1 cellular context compared by ENCODE assay signal in the genomic region with DNA sequence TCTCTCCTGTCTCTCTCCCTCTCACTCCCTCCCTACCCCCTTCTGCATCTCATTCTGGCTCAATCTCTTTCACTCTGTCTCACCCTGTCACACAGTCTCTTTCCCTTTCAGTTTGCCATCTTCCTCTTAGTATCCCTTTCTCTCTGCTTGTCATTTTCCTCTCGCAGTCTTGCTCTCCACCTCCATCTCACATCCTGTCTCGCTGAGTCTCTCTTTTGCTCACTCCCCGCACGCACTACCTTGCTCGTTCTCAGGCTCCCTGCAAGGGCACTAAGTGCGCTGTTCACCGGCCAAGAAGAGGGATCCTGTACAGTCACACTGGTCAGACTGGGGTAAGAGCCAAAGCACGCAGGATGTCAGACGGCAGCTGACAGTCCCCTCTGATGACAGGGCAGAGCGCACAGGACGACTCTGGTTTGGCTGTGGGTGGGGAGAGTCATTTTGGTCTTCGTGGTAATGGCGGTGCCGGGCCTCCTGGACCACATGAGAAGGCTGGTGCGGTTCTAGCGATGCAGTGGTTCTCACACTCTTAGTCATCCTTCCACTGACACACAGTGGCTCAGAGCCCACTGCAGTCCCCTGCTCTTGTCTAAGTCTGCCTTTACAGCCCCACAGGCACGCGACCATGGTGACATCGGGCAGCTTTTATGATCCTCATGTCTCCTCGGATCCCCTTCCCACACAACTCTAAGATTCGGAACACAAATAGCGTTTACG.
TF ChIP-seq lines count a peak whose summit lies in the region.

No MANE protein-coding gene starts in this region.

TF ChIP-seq in K562, 482 proteins besides CTCF, POLR2A, EP300 and RAD21 (continued from another document and continues in another):
- TF ChIP-seq, protein P1, sequence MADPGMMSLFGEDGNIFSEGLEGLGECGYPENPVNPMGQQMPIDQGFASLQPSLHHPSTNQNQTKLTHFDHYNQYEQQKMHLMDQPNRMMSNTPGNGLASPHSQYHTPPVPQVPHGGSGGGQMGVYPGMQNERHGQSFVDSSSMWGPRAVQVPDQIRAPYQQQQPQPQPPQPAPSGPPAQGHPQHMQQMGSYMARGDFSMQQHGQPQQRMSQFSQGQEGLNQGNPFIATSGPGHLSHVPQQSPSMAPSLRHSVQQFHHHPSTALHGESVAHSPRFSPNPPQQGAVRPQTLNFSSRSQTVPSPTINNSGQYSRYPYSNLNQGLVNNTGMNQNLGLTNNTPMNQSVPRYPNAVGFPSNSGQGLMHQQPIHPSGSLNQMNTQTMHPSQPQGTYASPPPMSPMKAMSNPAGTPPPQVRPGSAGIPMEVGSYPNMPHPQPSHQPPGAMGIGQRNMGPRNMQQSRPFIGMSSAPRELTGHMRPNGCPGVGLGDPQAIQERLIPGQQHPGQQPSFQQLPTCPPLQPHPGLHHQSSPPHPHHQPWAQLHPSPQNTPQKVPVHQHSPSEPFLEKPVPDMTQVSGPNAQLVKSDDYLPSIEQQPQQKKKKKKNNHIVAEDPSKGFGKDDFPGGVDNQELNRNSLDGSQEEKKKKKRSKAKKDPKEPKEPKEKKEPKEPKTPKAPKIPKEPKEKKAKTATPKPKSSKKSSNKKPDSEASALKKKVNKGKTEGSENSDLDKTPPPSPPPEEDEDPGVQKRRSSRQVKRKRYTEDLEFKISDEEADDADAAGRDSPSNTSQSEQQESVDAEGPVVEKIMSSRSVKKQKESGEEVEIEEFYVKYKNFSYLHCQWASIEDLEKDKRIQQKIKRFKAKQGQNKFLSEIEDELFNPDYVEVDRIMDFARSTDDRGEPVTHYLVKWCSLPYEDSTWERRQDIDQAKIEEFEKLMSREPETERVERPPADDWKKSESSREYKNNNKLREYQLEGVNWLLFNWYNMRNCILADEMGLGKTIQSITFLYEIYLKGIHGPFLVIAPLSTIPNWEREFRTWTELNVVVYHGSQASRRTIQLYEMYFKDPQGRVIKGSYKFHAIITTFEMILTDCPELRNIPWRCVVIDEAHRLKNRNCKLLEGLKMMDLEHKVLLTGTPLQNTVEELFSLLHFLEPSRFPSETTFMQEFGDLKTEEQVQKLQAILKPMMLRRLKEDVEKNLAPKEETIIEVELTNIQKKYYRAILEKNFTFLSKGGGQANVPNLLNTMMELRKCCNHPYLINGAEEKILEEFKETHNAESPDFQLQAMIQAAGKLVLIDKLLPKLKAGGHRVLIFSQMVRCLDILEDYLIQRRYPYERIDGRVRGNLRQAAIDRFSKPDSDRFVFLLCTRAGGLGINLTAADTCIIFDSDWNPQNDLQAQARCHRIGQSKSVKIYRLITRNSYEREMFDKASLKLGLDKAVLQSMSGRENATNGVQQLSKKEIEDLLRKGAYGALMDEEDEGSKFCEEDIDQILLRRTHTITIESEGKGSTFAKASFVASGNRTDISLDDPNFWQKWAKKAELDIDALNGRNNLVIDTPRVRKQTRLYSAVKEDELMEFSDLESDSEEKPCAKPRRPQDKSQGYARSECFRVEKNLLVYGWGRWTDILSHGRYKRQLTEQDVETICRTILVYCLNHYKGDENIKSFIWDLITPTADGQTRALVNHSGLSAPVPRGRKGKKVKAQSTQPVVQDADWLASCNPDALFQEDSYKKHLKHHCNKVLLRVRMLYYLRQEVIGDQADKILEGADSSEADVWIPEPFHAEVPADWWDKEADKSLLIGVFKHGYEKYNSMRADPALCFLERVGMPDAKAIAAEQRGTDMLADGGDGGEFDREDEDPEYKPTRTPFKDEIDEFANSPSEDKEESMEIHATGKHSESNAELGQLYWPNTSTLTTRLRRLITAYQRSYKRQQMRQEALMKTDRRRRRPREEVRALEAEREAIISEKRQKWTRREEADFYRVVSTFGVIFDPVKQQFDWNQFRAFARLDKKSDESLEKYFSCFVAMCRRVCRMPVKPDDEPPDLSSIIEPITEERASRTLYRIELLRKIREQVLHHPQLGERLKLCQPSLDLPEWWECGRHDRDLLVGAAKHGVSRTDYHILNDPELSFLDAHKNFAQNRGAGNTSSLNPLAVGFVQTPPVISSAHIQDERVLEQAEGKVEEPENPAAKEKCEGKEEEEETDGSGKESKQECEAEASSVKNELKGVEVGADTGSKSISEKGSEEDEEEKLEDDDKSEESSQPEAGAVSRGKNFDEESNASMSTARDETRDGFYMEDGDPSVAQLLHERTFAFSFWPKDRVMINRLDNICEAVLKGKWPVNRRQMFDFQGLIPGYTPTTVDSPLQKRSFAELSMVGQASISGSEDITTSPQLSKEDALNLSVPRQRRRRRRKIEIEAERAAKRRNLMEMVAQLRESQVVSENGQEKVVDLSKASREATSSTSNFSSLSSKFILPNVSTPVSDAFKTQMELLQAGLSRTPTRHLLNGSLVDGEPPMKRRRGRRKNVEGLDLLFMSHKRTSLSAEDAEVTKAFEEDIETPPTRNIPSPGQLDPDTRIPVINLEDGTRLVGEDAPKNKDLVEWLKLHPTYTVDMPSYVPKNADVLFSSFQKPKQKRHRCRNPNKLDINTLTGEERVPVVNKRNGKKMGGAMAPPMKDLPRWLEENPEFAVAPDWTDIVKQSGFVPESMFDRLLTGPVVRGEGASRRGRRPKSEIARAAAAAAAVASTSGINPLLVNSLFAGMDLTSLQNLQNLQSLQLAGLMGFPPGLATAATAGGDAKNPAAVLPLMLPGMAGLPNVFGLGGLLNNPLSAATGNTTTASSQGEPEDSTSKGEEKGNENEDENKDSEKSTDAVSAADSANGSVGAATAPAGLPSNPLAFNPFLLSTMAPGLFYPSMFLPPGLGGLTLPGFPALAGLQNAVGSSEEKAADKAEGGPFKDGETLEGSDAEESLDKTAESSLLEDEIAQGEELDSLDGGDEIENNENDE (IDR thresholded peaks at IDR 0.05; ENCODE audit: low read depth, low read length), result no peak
- TF ChIP-seq ZNF175 (CRISPR knock-in tag; IDR thresholded peaks at IDR 0.05; ENCODE audit: low read depth) (peak; percentile 54; the same call in 1 of the 2 replicates), SETDB1 (IDR thresholded peaks at IDR 0.05; ENCODE audit: low read length) (no peak), HEY1 (CRISPR knock-in tag; IDR thresholded peaks at IDR 0.05; ENCODE audit: borderline replicate concordance) (no peak), TCF7L2 (IDR thresholded peaks at IDR 0.05; ENCODE audit: low read depth, low read length) (no peak), ZSCAN29 (IDR thresholded peaks at IDR 0.05) (no peak), NFE2L1 (tag; IDR thresholded peaks at IDR 0.05; ENCODE audit: borderline replicate concordance, low read depth) (no peak), RBM25 (IDR thresholded peaks at IDR 0.05; ENCODE audit: low read depth, low read length, severe bottlenecking) (no peak), ZNF699 (CRISPR knock-in tag; IDR thresholded peaks at IDR 0.05; ENCODE audit: insufficient replicate concordance) (no peak), BCL6 (CRISPR knock-in tag; IDR thresholded peaks at IDR 0.05) (0 out of 2 replicates have a peak, but pooled peaks have one; percentile 28), SRSF7 (optimal IDR thresholded peaks at IDR 0.05; ENCODE audit: low read depth, low read length) (no peak), NFRKB (IDR thresholded peaks at IDR 0.05; ENCODE audit: low read depth) (peak; percentile 38; the same call in 1 of the 2 replicates), RNF2 (IDR thresholded peaks at IDR 0.05) (peak; percentile 59; the same call in 1 of the 2 replicates), GATAD2B (IDR thresholded peaks at IDR 0.05; ENCODE audit: borderline replicate concordance) (no peak), NR2C1 (IDR thresholded peaks at IDR 0.05) (no peak), NR2C1 (tag; IDR thresholded peaks at IDR 0.05) (no peak), MBD2 (IDR thresholded peaks at IDR 0.05; ENCODE audit: borderline replicate concordance, low read depth) (no peak), HNRNPLL (IDR thresholded peaks at IDR 0.05; ENCODE audit: low read depth, low read length, poor library complexity, severe bottlenecking) (no peak), PURB (CRISPR knock-in tag; IDR thresholded peaks at IDR 0.05; ENCODE audit: low read depth) (no peak), ZNF12 (CRISPR knock-in tag; IDR thresholded peaks at IDR 0.05) (no peak), CBFA2T2 (conservative IDR thresholded peaks at IDR 0.05) (no peak), HSF4 (CRISPR knock-in tag; IDR thresholded peaks at IDR 0.05; ENCODE audit: borderline replicate concordance) (no peak), ZNF445 (CRISPR knock-in tag; IDR thresholded peaks at IDR 0.05; ENCODE audit: low read depth) (no peak), JUND (IDR thresholded peaks at IDR 0.05; ENCODE audit: borderline replicate concordance, low read depth, low read length) (no peak), JUND (tag; IDR thresholded peaks at IDR 0.05; ENCODE audit: borderline replicate concordance, low read depth, low read length) (no peak; the same call in 2 of the 3 replicates), YY1 (IDR thresholded peaks at IDR 0.05; ENCODE audit: borderline replicate concordance in 1 of 3, control insufficient read depth in 1 of 3, extremely low read depth in 1 of 3, insufficient read depth in 3 of 3, insufficient read length in 1 of 3, insufficient replicate concordance in 2 of 3, low read depth in 1 of 3, low read length in 2 of 3) (peak in 1 of 3 experiments; percentile 56), SMARCE1 (IDR thresholded peaks at IDR 0.05) (no peak), PRMT5 (CRISPR knock-in tag; IDR thresholded peaks at IDR 0.05) (no peak), HNRNPUL1 (IDR thresholded peaks at IDR 0.05; ENCODE audit: low read length) (no peak), CBFA2T3 (IDR thresholded peaks at IDR 0.05) (no peak), HDAC8 (tag; IDR thresholded peaks at IDR 0.05) (peak; percentile 58; the same call in 1 of the 2 replicates), ZNF316 (IDR thresholded peaks at IDR 0.05) (no peak), NFIC (IDR thresholded peaks at IDR 0.05) (no peak), ZEB2 (IDR thresholded peaks at IDR 0.05) (no peak), SPI1 (IDR thresholded peaks at IDR 0.05; ENCODE audit: borderline replicate concordance, low read depth, low read length) (no peak), BRD4 (IDR thresholded peaks at IDR 0.05) (no peak), KLF6 (CRISPR knock-in tag; IDR thresholded peaks at IDR 0.05; ENCODE audit: borderline replicate concordance) (peak; percentile 12; the same call in 1 of the 2 replicates), LEF1 (IDR thresholded peaks at IDR 0.05) (no peak), PTBP1 (IDR thresholded peaks at IDR 0.05; ENCODE audit: low read depth, low read length) (no peak), ZNF324 (CRISPR knock-in tag; IDR thresholded peaks at IDR 0.05) (no peak), THRAP3 (IDR thresholded peaks at IDR 0.05; ENCODE audit: borderline replicate concordance) (no peak)
- TF ChIP-seq, protein P2, sequence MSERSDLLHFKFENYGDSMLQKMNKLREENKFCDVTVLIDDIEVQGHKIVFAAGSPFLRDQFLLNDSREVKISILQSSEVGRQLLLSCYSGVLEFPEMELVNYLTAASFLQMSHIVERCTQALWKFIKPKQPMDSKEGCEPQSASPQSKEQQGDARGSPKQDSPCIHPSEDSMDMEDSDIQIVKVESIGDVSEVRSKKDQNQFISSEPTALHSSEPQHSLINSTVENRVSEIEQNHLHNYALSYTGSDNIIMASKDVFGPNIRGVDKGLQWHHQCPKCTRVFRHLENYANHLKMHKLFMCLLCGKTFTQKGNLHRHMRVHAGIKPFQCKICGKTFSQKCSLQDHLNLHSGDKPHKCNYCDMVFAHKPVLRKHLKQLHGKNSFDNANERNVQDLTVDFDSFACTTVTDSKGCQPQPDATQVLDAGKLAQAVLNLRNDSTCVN (CRISPR knock-in tag; IDR thresholded peaks at IDR 0.05), result no peak; the same call in 1 of the 2 replicates
- TF ChIP-seq, protein P3, sequence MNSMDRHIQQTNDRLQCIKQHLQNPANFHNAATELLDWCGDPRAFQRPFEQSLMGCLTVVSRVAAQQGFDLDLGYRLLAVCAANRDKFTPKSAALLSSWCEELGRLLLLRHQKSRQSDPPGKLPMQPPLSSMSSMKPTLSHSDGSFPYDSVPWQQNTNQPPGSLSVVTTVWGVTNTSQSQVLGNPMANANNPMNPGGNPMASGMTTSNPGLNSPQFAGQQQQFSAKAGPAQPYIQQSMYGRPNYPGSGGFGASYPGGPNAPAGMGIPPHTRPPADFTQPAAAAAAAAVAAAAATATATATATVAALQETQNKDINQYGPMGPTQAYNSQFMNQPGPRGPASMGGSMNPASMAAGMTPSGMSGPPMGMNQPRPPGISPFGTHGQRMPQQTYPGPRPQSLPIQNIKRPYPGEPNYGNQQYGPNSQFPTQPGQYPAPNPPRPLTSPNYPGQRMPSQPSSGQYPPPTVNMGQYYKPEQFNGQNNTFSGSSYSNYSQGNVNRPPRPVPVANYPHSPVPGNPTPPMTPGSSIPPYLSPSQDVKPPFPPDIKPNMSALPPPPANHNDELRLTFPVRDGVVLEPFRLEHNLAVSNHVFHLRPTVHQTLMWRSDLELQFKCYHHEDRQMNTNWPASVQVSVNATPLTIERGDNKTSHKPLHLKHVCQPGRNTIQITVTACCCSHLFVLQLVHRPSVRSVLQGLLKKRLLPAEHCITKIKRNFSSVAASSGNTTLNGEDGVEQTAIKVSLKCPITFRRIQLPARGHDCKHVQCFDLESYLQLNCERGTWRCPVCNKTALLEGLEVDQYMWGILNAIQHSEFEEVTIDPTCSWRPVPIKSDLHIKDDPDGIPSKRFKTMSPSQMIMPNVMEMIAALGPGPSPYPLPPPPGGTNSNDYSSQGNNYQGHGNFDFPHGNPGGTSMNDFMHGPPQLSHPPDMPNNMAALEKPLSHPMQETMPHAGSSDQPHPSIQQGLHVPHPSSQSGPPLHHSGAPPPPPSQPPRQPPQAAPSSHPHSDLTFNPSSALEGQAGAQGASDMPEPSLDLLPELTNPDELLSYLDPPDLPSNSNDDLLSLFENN (IDR thresholded peaks at IDR 0.05; ENCODE audit: low read depth in 2 of 2, low read length in 2 of 2), result no peak
- TF ChIP-seq, protein P4, sequence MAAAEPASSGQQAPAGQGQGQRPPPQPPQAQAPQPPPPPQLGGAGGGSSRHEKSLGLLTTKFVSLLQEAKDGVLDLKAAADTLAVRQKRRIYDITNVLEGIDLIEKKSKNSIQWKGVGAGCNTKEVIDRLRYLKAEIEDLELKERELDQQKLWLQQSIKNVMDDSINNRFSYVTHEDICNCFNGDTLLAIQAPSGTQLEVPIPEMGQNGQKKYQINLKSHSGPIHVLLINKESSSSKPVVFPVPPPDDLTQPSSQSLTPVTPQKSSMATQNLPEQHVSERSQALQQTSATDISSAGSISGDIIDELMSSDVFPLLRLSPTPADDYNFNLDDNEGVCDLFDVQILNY (CRISPR knock-in tag; IDR thresholded peaks at IDR 0.05), result no peak
- TF ChIP-seq, protein P5, sequence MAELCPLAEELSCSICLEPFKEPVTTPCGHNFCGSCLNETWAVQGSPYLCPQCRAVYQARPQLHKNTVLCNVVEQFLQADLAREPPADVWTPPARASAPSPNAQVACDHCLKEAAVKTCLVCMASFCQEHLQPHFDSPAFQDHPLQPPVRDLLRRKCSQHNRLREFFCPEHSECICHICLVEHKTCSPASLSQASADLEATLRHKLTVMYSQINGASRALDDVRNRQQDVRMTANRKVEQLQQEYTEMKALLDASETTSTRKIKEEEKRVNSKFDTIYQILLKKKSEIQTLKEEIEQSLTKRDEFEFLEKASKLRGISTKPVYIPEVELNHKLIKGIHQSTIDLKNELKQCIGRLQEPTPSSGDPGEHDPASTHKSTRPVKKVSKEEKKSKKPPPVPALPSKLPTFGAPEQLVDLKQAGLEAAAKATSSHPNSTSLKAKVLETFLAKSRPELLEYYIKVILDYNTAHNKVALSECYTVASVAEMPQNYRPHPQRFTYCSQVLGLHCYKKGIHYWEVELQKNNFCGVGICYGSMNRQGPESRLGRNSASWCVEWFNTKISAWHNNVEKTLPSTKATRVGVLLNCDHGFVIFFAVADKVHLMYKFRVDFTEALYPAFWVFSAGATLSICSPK (IDR thresholded peaks at IDR 0.05; ENCODE audit: borderline replicate concordance), result no peak
